ENCODE assay signal across 9 cellular contexts in the genomic region with DNA sequence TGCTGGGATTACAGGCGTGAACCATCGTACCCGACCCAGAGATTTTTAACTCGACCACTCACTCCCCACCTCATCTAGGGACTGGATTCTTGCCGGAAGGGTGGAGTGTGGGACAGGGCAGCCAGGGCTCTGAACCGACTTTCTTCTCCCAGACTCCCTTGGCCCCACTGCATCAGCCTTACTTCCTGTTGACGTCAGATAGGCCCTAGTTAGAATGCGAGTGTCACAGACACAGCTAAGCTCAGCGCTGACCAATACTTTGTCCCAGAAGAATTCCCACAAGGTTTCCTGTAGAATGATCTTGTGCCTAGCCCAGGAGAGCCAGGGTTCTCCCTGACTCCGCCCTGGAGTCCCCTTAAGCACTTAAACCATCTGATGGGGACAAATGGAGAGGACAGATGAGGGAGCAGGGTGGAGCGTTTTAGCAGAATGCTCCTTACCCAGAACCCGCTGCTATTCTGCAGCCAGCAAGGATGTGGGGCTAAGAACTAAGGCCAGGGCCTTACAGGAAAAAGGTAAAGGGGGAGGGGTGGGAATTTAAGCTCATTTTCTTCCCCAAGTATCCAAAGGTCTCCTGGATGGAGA. TPM values are rescaled to one million over a fixed set of nuclear protein-coding genes. Genes with fewer than 3 reads are reported as not detected.
DNase-seq lines count a peak whose midpoint lies in the region; ATAC-seq and TF ChIP-seq lines count a peak whose summit lies in the region.
"Had no signal": no experiment of that assay in that cellular context is flagged by ENCODE, and none has a peak within 500 bp of the region (broad histone marks: within the 10 kb centered on the region; RNA-seq: fewer than 3 reads in every experiment).

No MANE protein-coding gene starts in this region.

- peak; percentile 91 for DNase-seq in GM23248
- no peak for DNase-seq in activated naive CD8-positive, alpha-beta T cell treated with anti-CD3 and anti-CD28 coated beads for 36 hours
- peak; percentile 66 to 87 (median 86) for DNase-seq in heart left ventricle
- DNase-seq in omental fat pad (ENCODE audit: low spot score), result no peak
- no peak for DNase-seq in GM10266 (ENCODE audit: extremely low spot score)
- DNase-seq in PC-9, result no peak
- no peak for DNase-seq in stimulated activated CD4-positive, alpha-beta T cell treated with anti-CD3 and anti-CD28 coated beads, Interleukin-4, amount 100 ng/mL, for 1 hour
- DNase-seq: effector CD8-positive, alpha-beta T cell had no signal

- 16 to 23% methylated on average over 12 of the region's 12 CpGs for WGBS in GM23248 (ENCODE audit: low coverage in 1 of 2, low lambda C conversion rate in 2 of 2, missing lambda C conversion rate in 2 of 2), 2 experiments
- 37 to 49% (median 43%) methylated on average over 12 of the region's 12 CpGs for WGBS in heart left ventricle, 4 donors

- H3F3A ChIP-seq in GM23248 (ENCODE audit: insufficient read depth) (peaks cover 64% of the 10 kb centered on the region), PC-9 (ENCODE audit: insufficient read depth, low read depth) (peaks cover 45% of the 10 kb centered on the region)

- H3K4me2 ChIP-seq in GM23248 (ENCODE audit: unreplicated experiment) (peak overlapping the region; percentile 96), skeletal muscle satellite cell (ENCODE audit: low read length) (peak overlapping the region; percentile 60), PC-9 (no peak overlapping the region)

- CTCF ChIA-PET in PC-9 (lab: Charles Lee), result no interaction called here

- H3K27me3 ChIP-seq in GM23248 (replicated peaks; ENCODE audit: insufficient read depth) (no peaks in the 10 kb centered on the region), heart left ventricle (no peaks in the 10 kb centered on the region), skeletal muscle satellite cell (ENCODE audit: control insufficient read depth, insufficient read depth, low read length) (no peaks in the 10 kb centered on the region), PC-9 (ENCODE audit: insufficient read depth, low read depth) (no peaks in the 10 kb centered on the region)

- no peaks in the 10 kb centered on the region for H3K9me3 Mint-ChIP-seq in activated naive CD8-positive, alpha-beta T cell treated with anti-CD3 and anti-CD28 coated beads for 36 hours

- peak overlapping the region; percentile 88 for H3K27ac Mint-ChIP-seq in activated naive CD8-positive, alpha-beta T cell treated with anti-CD3 and anti-CD28 coated beads for 36 hours

- H3K4me1 ChIP-seq in GM23248 (ENCODE audit: insufficient read depth), result peaks cover 44% of the 10 kb centered on the region
- peaks cover 8 to 61% (median 52%) of the 10 kb centered on the region in 12 donors for H3K4me1 ChIP-seq in heart left ventricle
- peaks cover 45% of the 10 kb centered on the region for H3K4me1 ChIP-seq in skeletal muscle satellite cell (ENCODE audit: control insufficient read depth, insufficient read depth, low read length)
- H3K4me1 ChIP-seq in PC-9 (replicated peaks; ENCODE audit: insufficient read depth), result peaks cover 24% of the 10 kb centered on the region

- H3K27me3 Mint-ChIP-seq in activated naive CD8-positive, alpha-beta T cell treated with anti-CD3 and anti-CD28 coated beads for 36 hours, result no peaks in the 10 kb centered on the region

- peak; percentile 45 to 70 (median 46) for ATAC-seq in heart left ventricle
- ATAC-seq in omental fat pad (ENCODE audit: low FRiP score), result no peak

- TF ChIP-seq POLR2A in heart left ventricle (IDR thresholded peaks at IDR 0.05), result peak in 1 of 2 donors; percentile 58

- H3K36me3 ChIP-seq in GM23248 (ENCODE audit: low read depth) (peaks cover 23% of the 10 kb centered on the region), heart left ventricle (peaks cover 0 to 59% (median 34%) of the 10 kb centered on the region in 9 donors), skeletal muscle satellite cell (ENCODE audit: insufficient read depth, low read length) (peaks cover 33% of the 10 kb centered on the region), PC-9 (ENCODE audit: low read depth) (no peaks in the 10 kb centered on the region)

- peak overlapping the region; percentile 96 for H3K27ac ChIP-seq in GM23248
- H3K27ac ChIP-seq in heart left ventricle, result peak overlapping the region; percentile 92 to 100 (median 98)
- no peak overlapping the region for H3K27ac ChIP-seq in PC-9

- intact Hi-C loops in heart left ventricle (cut with DNase I) (no loop called here), PC-9 (cut with micrococcal nuclease; ENCODE audit: unreplicated experiment) (no loop called here)

- peaks cover 79% of the 10 kb centered on the region for H3K79me2 ChIP-seq in GM23248 (ENCODE audit: insufficient read depth)
- peaks cover 42% of the 10 kb centered on the region for H3K79me2 ChIP-seq in PC-9 (ENCODE audit: low read depth)

- POLR2A ChIA-PET in PC-9 (lab: Charles Lee; ENCODE audit: unreplicated experiment), result interaction anchor here (0.5 to 0.6 kb wide), 2 partner anchors 11 to 27 kb away, joined by 20 to 21 read pairs; no protein-coding TSS in a partner anchor

- peaks cover 42% of the 10 kb centered on the region for H3K4me1 Mint-ChIP-seq in activated naive CD8-positive, alpha-beta T cell treated with anti-CD3 and anti-CD28 coated beads for 36 hours

- H3K9me3 ChIP-seq in GM23248 (ENCODE audit: low read depth) (no peaks in the 10 kb centered on the region), heart left ventricle (no peaks in the 10 kb centered on the region), skeletal muscle satellite cell (replicated peaks; ENCODE audit: low read length) (no peaks in the 10 kb centered on the region), PC-9 (ENCODE audit: insufficient read depth, low read depth) (no peaks in the 10 kb centered on the region)

- H4K20me1 ChIP-seq in GM23248 (ENCODE audit: insufficient read depth) (no peaks in the 10 kb centered on the region; the same call in 1 of the 2 replicates), PC-9 (ENCODE audit: insufficient read depth) (no peaks in the 10 kb centered on the region)

- BruUV-seq in PC-9 (replicated peaks; lab: Mats Ljungman, UMichigan), result no TSS peak

- H3K4me3 ChIP-seq in GM23248, result peak overlapping the region; percentile 89
- H3K4me3 ChIP-seq in heart left ventricle, result peak overlapping the region in 11 of 12 donors; percentile 5 to 97 (median 92)
- H3K4me3 ChIP-seq in skeletal muscle satellite cell (ENCODE audit: low read length), result no peak overlapping the region
- no peak overlapping the region for H3K4me3 ChIP-seq in PC-9

- H3K4me3 Mint-ChIP-seq in activated naive CD8-positive, alpha-beta T cell treated with anti-CD3 and anti-CD28 coated beads for 36 hours, result peak overlapping the region; percentile 97

- H2AFZ ChIP-seq in GM23248, result no peak overlapping the region
- H2AFZ ChIP-seq in PC-9, result no peak overlapping the region

- H3K36me3 Mint-ChIP-seq in activated naive CD8-positive, alpha-beta T cell treated with anti-CD3 and anti-CD28 coated beads for 36 hours, result peaks cover 52% of the 10 kb centered on the region

- H3K9me2 ChIP-seq in GM23248 (ENCODE audit: insufficient read depth), result no peaks in the 10 kb centered on the region
- H3K9me2 ChIP-seq in PC-9 (ENCODE audit: insufficient read depth), result no peaks in the 10 kb centered on the region

- in situ Hi-C loops in GM23248 (cut with MboI), result no loop called here

- TF ChIP-seq CTCF in heart left ventricle (IDR thresholded peaks at IDR 0.05), result no peak
- no peak for TF ChIP-seq CTCF in omental fat pad (IDR thresholded peaks at IDR 0.05)
- TF ChIP-seq CTCF in GM10266 (IDR thresholded peaks at IDR 0.05; ENCODE audit: control insufficient read depth, insufficient read depth, low read depth, missing control alignments), result no peak
- TF ChIP-seq CTCF in PC-9 (conservative IDR thresholded peaks at IDR 0.05), result no peak

- peak overlapping the region; percentile 99 for H3K9ac ChIP-seq in GM23248
- H3K9ac ChIP-seq in skeletal muscle satellite cell (ENCODE audit: low read depth, low read length), result peak overlapping the region; percentile 32

RNA-seq across cellular contexts. Expression of a gene that starts 5.8 kb away (rescaled TPM):
- 14.3 and 32.5 TPM in 2 replicates for total RNA-seq in GM23248 (2014; rRNA removed; shearing (Covaris generic))
- polyA plus RNA-seq in GM23248 (2016; fragmentation: Nextera tagmentation; extraction: Ambion mirVana) (45.7 and 46.5 TPM in 2 replicates), heart left ventricle (10 to 100 TPM; 27.6 to 68.1 TPM)
- total RNA-seq in activated naive CD8-positive, alpha-beta T cell treated with anti-CD3 and anti-CD28 coated beads for 36 hours, result 10 to 100 TPM; 26.8 to 29.1 TPM
- total RNA-seq in heart left ventricle (10 to 100 TPM; 24.5 to 34.9 (median 29.0) TPM), omental fat pad (10 to 100 TPM; 13.7 to 28.8 (median 22.8) TPM), PC-9 (2021) (24.7 and 28.5 TPM in 2 replicates)
- 18.0 and 18.8 TPM in 2 replicates for total RNA-seq in skeletal muscle satellite cell (2012; rRNA removed)

RNA-seq across cellular contexts. Expression of a gene that starts 6.8 kb away (rescaled TPM):
- total RNA-seq in GM23248 (2014; rRNA removed; shearing (Covaris generic)), result 57.5 and 68.7 TPM in 2 replicates
- polyA plus RNA-seq in GM23248 (2016; fragmentation: Nextera tagmentation; extraction: Ambion mirVana) (56.4 and 59.0 TPM in 2 replicates), heart left ventricle (10 to 100 TPM; 14.2 to 58.6 TPM)
- total RNA-seq in activated naive CD8-positive, alpha-beta T cell treated with anti-CD3 and anti-CD28 coated beads for 36 hours, result 10 to 100 TPM; 51.7 to 53.7 TPM
- total RNA-seq in heart left ventricle (10 to 100 TPM in 7 of 9 donors, 1 to 10 TPM in 2; 7.9 to 25.5 (median 11.4) TPM), omental fat pad (10 to 100 TPM; 42.1 to 82.0 (median 53.3) TPM), PC-9 (2021) (15.9 and 17.7 TPM in 2 replicates)
- total RNA-seq in skeletal muscle satellite cell (2012; rRNA removed), result 24.8 and 28.4 TPM in 2 replicates

RNA-seq across cellular contexts. Expression of a gene that starts 11.3 kb away (rescaled TPM):
- 47.8 and 48.0 TPM in 2 replicates for total RNA-seq in GM23248 (2014; rRNA removed; shearing (Covaris generic))
- polyA plus RNA-seq in GM23248 (2016; fragmentation: Nextera tagmentation; extraction: Ambion mirVana) (33.6 and 35.8 TPM in 2 replicates), heart left ventricle (100 to 1,000 TPM in 1 of 2 donors, 10 to 100 TPM in 1; 52.2 to 119 TPM)
- 1 to 10 TPM; 6.5 to 6.8 TPM for total RNA-seq in activated naive CD8-positive, alpha-beta T cell treated with anti-CD3 and anti-CD28 coated beads for 36 hours
- total RNA-seq in heart left ventricle (100 to 1,000 TPM in 2 of 9 donors, 10 to 100 TPM in 7; 24.0 to 234 (median 48.5) TPM), omental fat pad (100 to 1,000 TPM; 106 to 348 (median 175) TPM), PC-9 (2021) (29.6 and 41.6 TPM in 2 replicates)
- 31.7 and 35.4 TPM in 2 replicates for total RNA-seq in skeletal muscle satellite cell (2012; rRNA removed)

RNA-seq across cellular contexts. Expression of a gene that starts 11.7 kb away (rescaled TPM):
- 1.5 TPM in 1 of 2 replicates, not detected in the other for total RNA-seq in GM23248 (2014; rRNA removed; shearing (Covaris generic))
- polyA plus RNA-seq in GM23248 (2016; fragmentation: Nextera tagmentation; extraction: Ambion mirVana) (0.61 and 0.90 TPM in 2 replicates), heart left ventricle (under 1 TPM; 0.15 to 0.29 TPM)
- under 1 TPM; 0.39 to 0.74 TPM for total RNA-seq in activated naive CD8-positive, alpha-beta T cell treated with anti-CD3 and anti-CD28 coated beads for 36 hours
- total RNA-seq in heart left ventricle (1 to 10 TPM in 2 of 9 donors, under 1 TPM in 2, not detected in 5; 0.49 to 1.4 (median 1.0) TPM), omental fat pad (1 to 10 TPM in 1 of 4 donors, under 1 TPM in 3; 0.28 to 2.1 (median 0.64) TPM), PC-9 (2021) (4.4 and 8.7 TPM in 2 replicates)
- 0.22 and 0.25 TPM in 2 replicates for total RNA-seq in skeletal muscle satellite cell (2012; rRNA removed)

RNA-seq across cellular contexts. Expression of a gene that starts 16.7 kb away (rescaled TPM):
- 17.9 and 20.2 TPM in 2 replicates for total RNA-seq in GM23248 (2014; rRNA removed; shearing (Covaris generic))
- polyA plus RNA-seq in GM23248 (2016; fragmentation: Nextera tagmentation; extraction: Ambion mirVana) (22.9 and 28.9 TPM in 2 replicates), heart left ventricle (10 to 100 TPM; 14.4 to 19.0 TPM)
- total RNA-seq in activated naive CD8-positive, alpha-beta T cell treated with anti-CD3 and anti-CD28 coated beads for 36 hours, result 10 to 100 TPM; 41.1 to 43.8 TPM
- total RNA-seq in heart left ventricle (10 to 100 TPM; 12.0 to 18.4 (median 15.3) TPM), omental fat pad (10 to 100 TPM in 3 of 4 donors, 1 to 10 TPM in 1; 9.5 to 22.7 (median 13.9) TPM), PC-9 (2021) (24.1 and 25.4 TPM in 2 replicates)
- 18.0 and 26.0 TPM in 2 replicates for total RNA-seq in skeletal muscle satellite cell (2012; rRNA removed)

Comparison
In these comparisons a context has a peak if more than half of its experiments do, and no peak if none do; other contexts are left out.
1. DNase-seq: peak in GM23248 (single experiment) and heart left ventricle (5 of 5); none in activated naive CD8-positive, alpha-beta T cell treated with anti-CD3 and anti-CD28 coated beads for 36 hours (single experiment), omental fat pad (single experiment), GM10266 (single experiment), PC-9 (0 of 2) and stimulated activated CD4-positive, alpha-beta T cell treated with anti-CD3 and anti-CD28 coated beads, Interleukin-4, amount 100 ng/mL, for 1 hour (single experiment).
2. H3K4me3 ChIP-seq: peak in GM23248 (single experiment) and heart left ventricle (11 of 12); none in skeletal muscle satellite cell (single experiment) and PC-9 (single experiment).